In genomic region chr21:40153351-40153750, GRCh38 we compare ENCODE assay signal across 20 cellular contexts.
DNase-seq lines count a peak whose midpoint lies in the region; ATAC-seq, FAIRE-seq and TF ChIP-seq lines count a peak whose summit lies in the region.
"Had no signal": no experiment of that assay in that cellular context is flagged by ENCODE, and none has a peak within 500 bp of the region (broad histone marks: within the 10 kb centered on the region; RNA-seq: fewer than 3 reads in every experiment).

No MANE protein-coding gene starts in this region.

- POLR2A ChIA-PET in HepG2 (lab: Yijun Ruan, JAX) = no interaction called here

- WGBS in trophoblast cell (ENCODE audit: extremely low coverage, insufficient coverage, insufficient read length) = no CpG with 5 or more reads among the region's 4 CpGs
- 9% methylated on average over 3 of the region's 4 CpGs for WGBS in HepG2 (ENCODE audit: low lambda C conversion rate)

- TF ChIP-seq CTCF in neural cell (IDR thresholded peaks at IDR 0.05; ENCODE audit: poor library complexity, severe bottlenecking) = no peak
- no peak for TF ChIP-seq CTCF in HepG2 (CRISPR knock-in tag; IDR thresholded peaks at IDR 0.05)

- H3F3A ChIP-seq in neural cell (ENCODE audit: insufficient read depth, low read length, poor library complexity, severe bottlenecking) = no peaks in the 10 kb centered on the region

- H2AFZ ChIP-seq in neural cell (ENCODE audit: low read depth, low read length) = no peak overlapping the region
- no peak overlapping the region for H2AFZ ChIP-seq in trophoblast cell (ENCODE audit: insufficient read depth, low read length, poor library complexity)
- H2AFZ ChIP-seq in HepG2 (ENCODE audit: low read length) = no peak overlapping the region

- no peak for TF ChIP-seq POLR2A in HepG2 (IDR thresholded peaks at IDR 0.05; ENCODE audit: insufficient read depth in 1 of 2, low read depth in 2 of 2, low read length in 2 of 2)

- no peak overlapping the region for H3K4me3 ChIP-seq in neural cell (ENCODE audit: low read length)
- no peak overlapping the region for H3K4me3 ChIP-seq in trophoblast cell (ENCODE audit: low read depth, low read length)
- H3K4me3 ChIP-seq in HepG2 (replicated peaks in 1 of 3; ENCODE audit: insufficient read depth in 1 of 3, low read depth in 2 of 3, low read length in 3 of 3) = no peak overlapping the region
- H3K4me3 ChIP-seq: A549; BLaER1 treated with 17β-estradiol and CSF1 and Interleukin-3, amounts not matched to agents 10 nM and 100 nM had no signal

- H3K18ac ChIP-seq in trophoblast cell (ENCODE audit: low read length) = no peak overlapping the region

- no peaks in the 10 kb centered on the region for H3K79me1 ChIP-seq in trophoblast cell (ENCODE audit: low read length)

- no peak for FAIRE-seq in HepG2 (lab: Jason Lieb, UNC)
- FAIRE-seq: A549, D721Med, G401.6, GM12891, GM19239 had no signal

- no peak for TF ChIP-seq RAD21 in neural cell (conservative IDR thresholded peaks at IDR 0.05)
- TF ChIP-seq RAD21 in HepG2 (CRISPR knock-in tag; IDR thresholded peaks at IDR 0.05) = no peak

- H3K23ac ChIP-seq in trophoblast cell (ENCODE audit: low read length) = peak overlapping the region; percentile 95

- no peak overlapping the region for H2BK120ac ChIP-seq in trophoblast cell (ENCODE audit: insufficient read depth, low read length, poor library complexity)

- DNase-seq in trophoblast cell = no peak
- peak; percentile 20 for DNase-seq in ureter (ENCODE audit: low spot score)
- DNase-seq in HepG2 (ENCODE audit: low spot score) = no peak
- DNase-seq: AML-193; Caco-2; Calu3; CD4-positive, alpha-beta T cell; CD8-positive, alpha-beta T cell; DMS79 treated with DMSO at 0.1 percent for 48 hours; GF-D8 had no signal

- CTCF ChIA-PET in HepG2 (lab: Yijun Ruan, JAX; ENCODE audit: low intra/inter-chr PET ratio, low total read pairs) = no interaction called here

- no peaks in the 10 kb centered on the region for H3K36me3 ChIP-seq in neural cell (ENCODE audit: insufficient read depth, low read length)
- no peaks in the 10 kb centered on the region for H3K36me3 ChIP-seq in trophoblast cell (ENCODE audit: control insufficient read depth in 1 of 2, insufficient read depth in 2 of 2, low read length in 2 of 2)
- no peaks in the 10 kb centered on the region for H3K36me3 ChIP-seq in HepG2 (replicated peaks in 1 of 2; ENCODE audit: control insufficient read depth in 1 of 2, insufficient read depth in 2 of 2, low read length in 2 of 2)
- H3K36me3 ChIP-seq: BLaER1 treated with 17β-estradiol and CSF1 and Interleukin-3, amounts not matched to agents 10 nM and 100 nM had no signal

- H3K9me3 ChIP-seq in neural cell (ENCODE audit: low read length) (no peaks in the 10 kb centered on the region), trophoblast cell (ENCODE audit: insufficient read depth, low read depth, low read length) (peaks cover 8% of the 10 kb centered on the region), HepG2 (ENCODE audit: low read length) (peaks cover 96% of the 10 kb centered on the region)
- H3K9me3 ChIP-seq: A549; BLaER1 treated with 17β-estradiol and CSF1 and Interleukin-3, amounts not matched to agents 10 nM and 100 nM; Caco-2 had no signal

- H3K4ac ChIP-seq in trophoblast cell (ENCODE audit: low read depth, low read length) = no peak overlapping the region

- H3K27ac ChIP-seq in neural cell (ENCODE audit: low read length) (peak overlapping the region; percentile 70), trophoblast cell (ENCODE audit: low read depth, low read length) (no peak overlapping the region), HepG2 (ENCODE audit: extremely low read length, insufficient read depth, low read length) (no peak overlapping the region)
- H3K27ac ChIP-seq: 22Rv1; A549; BLaER1 treated with 17β-estradiol and CSF1 and Interleukin-3, amounts not matched to agents 10 nM and 100 nM; C4-2B had no signal

- H3K27me3 ChIP-seq in neural cell (ENCODE audit: insufficient read depth, low read depth, low read length) (no peaks in the 10 kb centered on the region), trophoblast cell (ENCODE audit: insufficient read depth, low read length) (no peaks in the 10 kb centered on the region), HepG2 (ENCODE audit: control insufficient read depth in 1 of 2, insufficient read depth in 2 of 2, low read length in 2 of 2) (no peaks in the 10 kb centered on the region)
- H3K27me3 ChIP-seq: BLaER1 treated with 17β-estradiol and CSF1 and Interleukin-3, amounts not matched to agents 10 nM and 100 nM had no signal

- in situ Hi-C loops in HepG2 (cut with HindIII; ENCODE audit: extremely low pct_ligation_motif_present, low pct_unique_long_range_greater_than_20kb) = no loop called here

- H4K12ac ChIP-seq in trophoblast cell (ENCODE audit: low read depth, low read length) = no peak overlapping the region

- no peak overlapping the region for H2BK12ac ChIP-seq in trophoblast cell (ENCODE audit: low read length)

- TF ChIP-seq EP300 in neural cell (conservative IDR thresholded peaks at IDR 0.05; ENCODE audit: poor library complexity, severe bottlenecking) (no peak), HepG2 (IDR thresholded peaks at IDR 0.05; ENCODE audit: low read depth in 2 of 2, low read length in 2 of 2) (no peak), HepG2 (CRISPR knock-in tag; IDR thresholded peaks at IDR 0.05; ENCODE audit: borderline replicate concordance) (no peak)

- no peaks in the 10 kb centered on the region for H3K4me1 ChIP-seq in trophoblast cell (ENCODE audit: control insufficient read depth in 1 of 2, insufficient read depth in 2 of 2, low read length in 2 of 2)
- no peaks in the 10 kb centered on the region for H3K4me1 ChIP-seq in HepG2 (ENCODE audit: insufficient read depth, low read length)
- H3K4me1 ChIP-seq: A549, Caco-2 had no signal

- H4K20me1 ChIP-seq in neural cell (ENCODE audit: insufficient read depth) (no peaks in the 10 kb centered on the region), HepG2 (ENCODE audit: insufficient read depth, low read length) (no peaks in the 10 kb centered on the region)
- H4K20me1 ChIP-seq: BLaER1 treated with 17β-estradiol and CSF1 and Interleukin-3, amounts not matched to agents 10 nM and 100 nM had no signal

- H2AK5ac ChIP-seq in trophoblast cell (ENCODE audit: low read length) = no peak overlapping the region

- H3K9me2 ChIP-seq in neural cell (ENCODE audit: insufficient read depth, low read length) = no peaks in the 10 kb centered on the region

- no peak overlapping the region for H3K14ac ChIP-seq in trophoblast cell (ENCODE audit: low read length)

- ATAC-seq in HG03108 (IDR thresholded peaks at IDR 0.05; ENCODE audit: unreplicated experiment) (no peak), HepG2 (no peak)
- ATAC-seq: A549; CD8-positive, alpha-beta T cell had no signal

- no TSS peak for BruUV-seq in HepG2 (replicated peaks; lab: Mats Ljungman, UMichigan)

- H3K79me2 ChIP-seq in neural cell (replicated peaks; ENCODE audit: insufficient read depth, low read length) (no peaks in the 10 kb centered on the region), trophoblast cell (ENCODE audit: control insufficient read depth, insufficient read depth, low read length, poor library complexity) (no peaks in the 10 kb centered on the region), HepG2 (ENCODE audit: insufficient read depth, low read length) (no peaks in the 10 kb centered on the region)

- H4K8ac ChIP-seq in trophoblast cell (ENCODE audit: low read depth, low read length) = no peak overlapping the region

- H4K91ac ChIP-seq in trophoblast cell (ENCODE audit: low read depth, low read length) = no peak overlapping the region

- intact Hi-C loops in HepG2 (cut with micrococcal nuclease; ENCODE audit: unreplicated experiment) = no loop called here

- H2BK5ac ChIP-seq in trophoblast cell (ENCODE audit: low read depth, low read length, poor library complexity) = no peak overlapping the region

- no peak overlapping the region for H3K4me2 ChIP-seq in neural cell (ENCODE audit: low read length)
- no peak overlapping the region for H3K4me2 ChIP-seq in trophoblast cell (ENCODE audit: low read length)
- H3K4me2 ChIP-seq in HepG2 (ENCODE audit: low read depth, low read length) = no peak overlapping the region
- H3K4me2 ChIP-seq: A549 had no signal

- H3K9ac ChIP-seq in neural cell (ENCODE audit: low read length) (no peak overlapping the region), trophoblast cell (ENCODE audit: low read length) (no peak overlapping the region), HepG2 (ENCODE audit: insufficient read depth, low read depth, low read length) (no peak overlapping the region)
- H3K9ac ChIP-seq: BLaER1 treated with 17β-estradiol and CSF1 and Interleukin-3, amounts not matched to agents 10 nM and 100 nM had no signal

TF ChIP-seq in neural cell, 6 proteins besides CTCF, POLR2A, EP300 and RAD21 (continues in another document):
- no peak for TF ChIP-seq MXI1 (conservative IDR thresholded peaks at IDR 0.05; ENCODE audit: poor library complexity, severe bottlenecking)

TF ChIP-seq in HepG2, 621 proteins besides CTCF, POLR2A, EP300 and RAD21 (continues in another document):
- TF ChIP-seq ZNF337 (CRISPR knock-in tag; IDR thresholded peaks at IDR 0.05; ENCODE audit: borderline replicate concordance, low read depth) = no peak
- TF ChIP-seq TEAD3 (CRISPR knock-in tag; optimal IDR thresholded peaks at IDR 0.05; ENCODE audit: borderline replicate concordance) = no peak
- no peak for TF ChIP-seq PTBP1 (IDR thresholded peaks at IDR 0.05; ENCODE audit: low read depth, low read length, poor library complexity, severe bottlenecking)
- no peak for TF ChIP-seq MED8 (CRISPR knock-in tag; IDR thresholded peaks at IDR 0.05; ENCODE audit: insufficient replicate concordance)
- TF ChIP-seq, protein P1, sequence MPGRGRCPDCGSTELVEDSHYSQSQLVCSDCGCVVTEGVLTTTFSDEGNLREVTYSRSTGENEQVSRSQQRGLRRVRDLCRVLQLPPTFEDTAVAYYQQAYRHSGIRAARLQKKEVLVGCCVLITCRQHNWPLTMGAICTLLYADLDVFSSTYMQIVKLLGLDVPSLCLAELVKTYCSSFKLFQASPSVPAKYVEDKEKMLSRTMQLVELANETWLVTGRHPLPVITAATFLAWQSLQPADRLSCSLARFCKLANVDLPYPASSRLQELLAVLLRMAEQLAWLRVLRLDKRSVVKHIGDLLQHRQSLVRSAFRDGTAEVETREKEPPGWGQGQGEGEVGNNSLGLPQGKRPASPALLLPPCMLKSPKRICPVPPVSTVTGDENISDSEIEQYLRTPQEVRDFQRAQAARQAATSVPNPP (CRISPR knock-in tag; IDR thresholded peaks at IDR 0.05) = no peak
- TF ChIP-seq PHF21A (CRISPR knock-in tag; IDR thresholded peaks at IDR 0.05) = no peak
- TF ChIP-seq ASH2L (IDR thresholded peaks at IDR 0.05; ENCODE audit: insufficient read length, low read depth, low read length) = no peak
